ENCODE assay signal across 11 cellular contexts in the genomic region with DNA sequence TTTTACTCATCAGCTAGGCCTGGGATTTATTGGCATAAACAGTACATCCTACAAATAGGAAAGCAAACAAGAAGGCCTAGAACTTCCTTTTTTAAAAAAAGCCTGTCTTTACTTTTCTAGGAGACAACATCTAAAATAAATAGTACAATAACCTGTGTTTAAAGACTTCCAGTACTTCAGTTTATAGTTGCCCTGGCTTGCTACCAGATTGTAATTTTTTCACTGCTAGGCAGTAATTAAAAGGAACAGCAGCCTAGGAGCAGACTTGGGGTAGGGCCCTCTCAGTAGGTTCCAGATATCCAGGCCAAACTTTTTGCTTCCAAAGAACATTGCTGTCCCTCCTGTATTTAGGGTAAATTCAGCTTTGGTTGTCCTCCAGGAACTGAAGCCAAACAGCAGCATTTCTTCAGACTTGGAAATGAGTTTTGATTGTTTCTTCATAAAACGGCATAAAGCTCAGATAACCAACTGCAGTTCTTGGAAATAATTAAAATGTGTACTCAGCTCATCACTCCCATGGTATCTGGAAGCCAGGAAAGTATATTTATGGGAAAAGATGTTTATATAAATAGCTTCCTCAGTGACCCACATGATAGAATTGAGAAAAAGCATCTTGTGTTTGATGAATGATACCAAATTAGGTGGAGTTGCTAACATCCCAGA.
DNase-seq lines count a peak whose midpoint lies in the region; ATAC-seq and TF ChIP-seq lines count a peak whose summit lies in the region.
"Had no signal": no experiment of that assay in that cellular context is flagged by ENCODE, and none has a peak within 500 bp of the region (broad histone marks: within the 10 kb centered on the region; RNA-seq: fewer than 3 reads in every experiment).

No MANE protein-coding gene starts in this region.

- TF ChIP-seq RAD21 in HCT116 (IDR thresholded peaks at IDR 0.05; ENCODE audit: low read depth) = no peak

- H3K9ac ChIP-seq in HCT116 (ENCODE audit: low read length) (no peak overlapping the region), neuronal stem cell (ENCODE audit: low read depth, low read length, poor library complexity) (no peak overlapping the region)

- H2BK12ac ChIP-seq in neuronal stem cell (ENCODE audit: low read length) = no peak overlapping the region

- no peak overlapping the region for H3K14ac ChIP-seq in neuronal stem cell (ENCODE audit: low read length)

- H3K79me2 ChIP-seq in HCT116 (ENCODE audit: insufficient read depth, low read length) = no peaks in the 10 kb centered on the region

- 24 to 32% methylated on average over 1 of the region's 1 CpG for WGBS in body of pancreas, 2 donors
- no CpG with 5 or more reads among the region's 1 CpG for WGBS in neuronal stem cell (ENCODE audit: extremely low coverage in 2 of 2, insufficient read length in 2 of 2, insufficient replicate concordance in 1 of 2), 2 donors

- H3K23ac ChIP-seq in neuronal stem cell (ENCODE audit: low read depth, low read length, poor library complexity) = no peak overlapping the region

- H2BK5ac ChIP-seq in neuronal stem cell (ENCODE audit: low read length) = no peak overlapping the region

- no peak overlapping the region for H4K91ac ChIP-seq in neuronal stem cell (ENCODE audit: low read depth, low read length, poor library complexity)

- no peak overlapping the region for H2BK120ac ChIP-seq in neuronal stem cell (ENCODE audit: low read depth, low read length)

- H3K4me2 ChIP-seq in HCT116 (ENCODE audit: low read length) (no peak overlapping the region), neuronal stem cell (ENCODE audit: insufficient read depth, low read length, poor library complexity, severe bottlenecking) (no peak overlapping the region)

- H4K8ac ChIP-seq in neuronal stem cell (ENCODE audit: low read depth, low read length) = no peak overlapping the region

- POLR2A ChIA-PET in HCT116 (lab: Charles Lee) = no interaction called here

- no peaks in the 10 kb centered on the region for H3K36me3 ChIP-seq in HCT116 (ENCODE audit: control insufficient read depth in 1 of 2, insufficient read depth in 2 of 2, low read length in 2 of 2)
- H3K36me3 ChIP-seq in body of pancreas (replicated peaks in 1 of 2; ENCODE audit: insufficient read depth in 1 of 2, low read depth in 2 of 2) = no peaks in the 10 kb centered on the region
- H3K36me3 ChIP-seq in tibial artery = no peaks in the 10 kb centered on the region
- no peaks in the 10 kb centered on the region for H3K36me3 ChIP-seq in neuronal stem cell (replicated peaks in 1 of 2; ENCODE audit: control insufficient read depth in 2 of 2, insufficient read depth in 2 of 2, low read length in 2 of 2)
- H3K36me3 ChIP-seq: WERI-Rb-1 had no signal

- H3K9me2 ChIP-seq in HCT116 (ENCODE audit: insufficient read depth) = no peaks in the 10 kb centered on the region

- H3K9me3 ChIP-seq in HCT116 (ENCODE audit: control insufficient read depth in 1 of 2, insufficient read depth in 1 of 2, low read depth in 1 of 2, low read length in 2 of 2) = no peaks in the 10 kb centered on the region
- no peaks in the 10 kb centered on the region for H3K9me3 ChIP-seq in body of pancreas
- H3K9me3 ChIP-seq in tibial artery = no peaks in the 10 kb centered on the region
- H3K9me3 ChIP-seq in neuronal stem cell (replicated peaks in 1 of 2; ENCODE audit: control insufficient read depth in 2 of 2, insufficient read depth in 1 of 2, low read depth in 1 of 2, low read length in 2 of 2) = no peaks in the 10 kb centered on the region

- TF ChIP-seq POLR2A in HCT116 (IDR thresholded peaks at IDR 0.05; ENCODE audit: borderline replicate concordance, extremely low read depth, insufficient read depth, insufficient read length) (no peak), body of pancreas (IDR thresholded peaks at IDR 0.05) (no peak)

- H3K18ac ChIP-seq in neuronal stem cell (ENCODE audit: low read length) = no peak overlapping the region

- no peak for TF ChIP-seq CTCF in HCT116 (IDR thresholded peaks at IDR 0.05 in 2 of 3, conservative IDR thresholded peaks at IDR 0.05 in 1 of 3; ENCODE audit: borderline replicate concordance in 1 of 3, insufficient read depth in 1 of 3, low read depth in 2 of 3, low read length in 2 of 3)
- TF ChIP-seq CTCF in body of pancreas (IDR thresholded peaks at IDR 0.05) = no peak
- TF ChIP-seq CTCF in tibial artery (IDR thresholded peaks at IDR 0.05) = no peak

- H2AFZ ChIP-seq in HCT116 (ENCODE audit: low read depth, low read length, poor library complexity, severe bottlenecking) (peak overlapping the region; percentile 34), neuronal stem cell (ENCODE audit: low read length) (no peak overlapping the region)

- no peak overlapping the region for H2AK5ac ChIP-seq in neuronal stem cell (ENCODE audit: low read depth, low read length)

- H3K79me1 ChIP-seq in neuronal stem cell (ENCODE audit: low read depth, low read length) = no peaks in the 10 kb centered on the region

- RAD21 ChIA-PET in HCT116 (lab: Charles Lee; ENCODE audit: low non-redundant PET in 1 of 2, low total read pairs in 2 of 2, uncharacterized antibody in 2 of 2, unreplicated experiment in 2 of 2) = no interaction called here

- H4K20me1 ChIP-seq in HCT116 (ENCODE audit: insufficient read depth) = no peaks in the 10 kb centered on the region

- intact Hi-C loops in HCT116 (cut with micrococcal nuclease) (no loop called here), body of pancreas (cut with DNase I) (no loop called here), left colon (cut with DNase I, micrococcal nuclease) (no loop called here), tibial artery (cut with DNase I; ENCODE audit: low total_unique reads) (no loop called here)

- H3K27ac ChIP-seq in HCT116 (ENCODE audit: low read depth, low read length) (no peak overlapping the region), body of pancreas (peak overlapping the region in 2 of 4 donors; percentile 22 to 40), tibial artery (peak overlapping the region; percentile 4 to 64), neuronal stem cell (replicated peaks; ENCODE audit: low read length) (no peak overlapping the region)
- H3K27ac ChIP-seq: WERI-Rb-1 had no signal

- H3K27me3 ChIP-seq in HCT116 (ENCODE audit: insufficient read depth, low read length) (no peaks in the 10 kb centered on the region), body of pancreas (no peaks in the 10 kb centered on the region), tibial artery (no peaks in the 10 kb centered on the region), neuronal stem cell (ENCODE audit: control insufficient read depth in 3 of 3, insufficient read depth in 3 of 3, low read depth in 1 of 3, low read length in 3 of 3) (peaks cover 0 to 5% (median 0%) of the 10 kb centered on the region in 3 experiments)

- no peak overlapping the region for H2BK15ac ChIP-seq in neuronal stem cell (ENCODE audit: low read length)

- BruUV-seq in HCT116 (replicated peaks; lab: Mats Ljungman, UMichigan) = no TSS peak

- H3K4me3 ChIP-seq in HCT116 (replicated peaks in 1 of 2; ENCODE audit: low read depth in 1 of 2, low read length in 2 of 2) = no peak overlapping the region
- no peak overlapping the region for H3K4me3 ChIP-seq in body of pancreas
- no peak overlapping the region for H3K4me3 ChIP-seq in tibial artery
- no peak overlapping the region for H3K4me3 ChIP-seq in neuronal stem cell (ENCODE audit: low read length in 2 of 2)
- H3K4me3 ChIP-seq: skin epidermis had no signal

- CTCF ChIA-PET in HCT116 (lab: Charles Lee) = interaction anchor here (1.9 kb wide), 1 partner anchor 25 kb away, joined by 4 read pairs; no protein-coding TSS in a partner anchor

- H3K4me1 ChIP-seq in HCT116 (ENCODE audit: control insufficient read depth in 1 of 2, insufficient read depth in 2 of 2, low read length in 2 of 2) (no peaks in the 10 kb centered on the region; a peak in 1 of 4 replicates), body of pancreas (peaks cover 10% of the 10 kb centered on the region), tibial artery (peaks cover 0 to 24% (median 7%) of the 10 kb centered on the region in 4 donors), neuronal stem cell (ENCODE audit: control insufficient read depth in 2 of 2, insufficient read depth in 1 of 2, low read depth in 1 of 2, low read length in 2 of 2) (peaks cover 5 to 15% of the 10 kb centered on the region in 2 donors)

- ATAC-seq in HCT116 (no peak), body of pancreas (peak; percentile 27), left colon (peak; percentile 94), HG02973 (IDR thresholded peaks at IDR 0.05; ENCODE audit: unreplicated experiment) (no peak)
- ATAC-seq: stimulated activated naive B cell treated with anti-CD40 and anti-IgM and Interleukin-4, amounts not matched to agents 10 μg/mL and 1 μg/mL and 100 μg/mL, for 72 hours had no signal

- H3K4ac ChIP-seq in neuronal stem cell (ENCODE audit: low read length) = no peak overlapping the region

- DNase-seq in HCT116 (ENCODE audit: low read depth, low spot score) (no peak), body of pancreas (peak in 1 of 4 donors; percentile 5), left colon (no peak), tibial artery (no peak), neuronal stem cell (ENCODE audit: low spot score) (no peak), NCI-H446 (lab: John Stamatoyannopoulos, UW) (no peak)
- DNase-seq: effector CD8-positive, alpha-beta T cell; stimulated activated naive B cell treated with anti-CD40 and anti-IgM and Interleukin-4, amounts not matched to agents 10 μg/mL and 1 μg/mL and 100 μg/mL, for 72 hours; WERI-Rb-1 had no signal

TF ChIP-seq in HCT116, 20 proteins besides CTCF, POLR2A, EP300 and RAD21:
- TF ChIP-seq, protein P1, sequence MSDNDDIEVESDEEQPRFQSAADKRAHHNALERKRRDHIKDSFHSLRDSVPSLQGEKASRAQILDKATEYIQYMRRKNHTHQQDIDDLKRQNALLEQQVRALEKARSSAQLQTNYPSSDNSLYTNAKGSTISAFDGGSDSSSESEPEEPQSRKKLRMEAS (IDR thresholded peaks at IDR 0.05) = no peak
- TF ChIP-seq CEBPB (IDR thresholded peaks at IDR 0.05; ENCODE audit: low read depth) (no peak), ZNF274 (IDR thresholded peaks at IDR 0.05; ENCODE audit: low read depth, low read length) (no peak), EZH2 (IDR thresholded peaks at IDR 0.05) (no peak)

Comparison
In these comparisons a context has a peak if more than half of its experiments do, and no peak if none do; other contexts are left out.
1. ATAC-seq: peak in body of pancreas (single experiment) and left colon (single experiment); none in HCT116 (single experiment) and HG02973 (single experiment).
2. H3K27ac ChIP-seq: peak in tibial artery (2 of 2); none in HCT116 (single experiment) and neuronal stem cell (single experiment).